25 cellular contexts compared by ENCODE assay signal in genomic region chr7:7443951-7444350, GRCh38.
A peak's percentile ranks its signal among the peaks of the same experiment; 100 is the strongest.
DNase-seq lines count a peak whose midpoint lies in the region; ATAC-seq, FAIRE-seq and TF ChIP-seq lines count a peak whose summit lies in the region.
"Had no signal": no experiment of that assay in that cellular context is flagged by ENCODE, and none has a peak within 500 bp of the region (broad histone marks: within the 10 kb centered on the region; RNA-seq: fewer than 3 reads in every experiment).

No MANE protein-coding gene starts in this region.

- H3K27me3 Mint-ChIP-seq in GM23338 (ENCODE audit: insufficient read depth, low read depth, poor library complexity) (no peaks in the 10 kb centered on the region), nephron (ENCODE audit: low read depth) (no peaks in the 10 kb centered on the region)

- H3K27ac Mint-ChIP-seq in GM23338 (no peak overlapping the region), nephron (peak overlapping the region; percentile 14 to 70 (median 44))

- H3K36me3 Mint-ChIP-seq in GM23338 (ENCODE audit: low read depth), result peaks cover 11% of the 10 kb centered on the region; the same call in 2 of the 3 replicates
- peaks cover 21% of the 10 kb centered on the region for H3K36me3 Mint-ChIP-seq in nephron (ENCODE audit: low read depth)
- H3K36me3 Mint-ChIP-seq: CD4-positive, CD25-positive, alpha-beta regulatory T cell had no signal

- H3K9ac ChIP-seq in endothelial cell of umbilical vein (replicated peaks; ENCODE audit: extremely low read depth, insufficient read depth, low read length), result no peak overlapping the region

- H4K20me1 ChIP-seq in GM23338 (replicated peaks; ENCODE audit: insufficient read depth) (no peaks in the 10 kb centered on the region), endothelial cell of umbilical vein (replicated peaks; ENCODE audit: control insufficient read depth, extremely low read depth, insufficient read depth, low read length) (no peaks in the 10 kb centered on the region)

- CTCF ChIA-PET in A673 (lab: Charles Lee) (no interaction called here), endothelial cell of umbilical vein (lab: Charles Lee) (interaction anchor here (0.6 to 1.8 kb wide), 3 partner anchors 19 to 340 kb away, joined by 3 to 6 read pairs (median 5); no protein-coding TSS in a partner anchor)

- no peaks in the 10 kb centered on the region for H3K27me3 ChIP-seq in A673 (replicated peaks; ENCODE audit: insufficient read depth, low read depth, low read length, poor library complexity)
- no peaks in the 10 kb centered on the region for H3K27me3 ChIP-seq in GM23338 (ENCODE audit: insufficient read depth)
- H3K27me3 ChIP-seq in endothelial cell of umbilical vein (ENCODE audit: control insufficient read depth in 2 of 2, insufficient read depth in 2 of 2, low read length in 2 of 2), result no peaks in the 10 kb centered on the region
- no peaks in the 10 kb centered on the region for H3K27me3 ChIP-seq in right cardiac atrium (ENCODE audit: control insufficient read depth, insufficient read depth)
- H3K27me3 ChIP-seq: MG63, SJSA1 had no signal

- peaks cover 6% of the 10 kb centered on the region; the same call in 1 of the 2 replicates for H3K9me2 ChIP-seq in GM23338 (ENCODE audit: insufficient read depth)

- TF ChIP-seq CTCF in A673 (conservative IDR thresholded peaks at IDR 0.05; ENCODE audit: low read depth, low read length), result no peak
- no peak for TF ChIP-seq CTCF in GM23338 (conservative IDR thresholded peaks at IDR 0.05; ENCODE audit: low read depth in 2 of 2)
- no peak for TF ChIP-seq CTCF in endothelial cell of umbilical vein (IDR thresholded peaks at IDR 0.05; ENCODE audit: extremely low read depth in 1 of 2, insufficient read depth in 1 of 2, low read depth in 1 of 2, low read length in 2 of 2)
- no peak for TF ChIP-seq CTCF in nephron (IDR thresholded peaks at IDR 0.05; ENCODE audit: unreplicated experiment in 3 of 3)
- TF ChIP-seq CTCF in GM13976 (IDR thresholded peaks at IDR 0.05; ENCODE audit: borderline replicate concordance, control extremely low read depth, extremely low read depth, insufficient read depth, missing control alignments), result no peak

- peak; percentile 83 for FAIRE-seq in endothelial cell of umbilical vein (lab: Jason Lieb, UNC)
- FAIRE-seq: D721Med, HepG2, K562 had no signal

- H3K9me3 Mint-ChIP-seq in GM23338 (peaks cover 24% of the 10 kb centered on the region), nephron (peaks cover 28% of the 10 kb centered on the region)

- H2AFZ ChIP-seq in GM23338 (peak overlapping the region; percentile 30; the same call in 1 of the 2 replicates), endothelial cell of umbilical vein (ENCODE audit: low read depth, low read length) (peak overlapping the region; percentile 39)
- H2AFZ ChIP-seq: PC-9 had no signal

- BruUV-seq in A673 (replicated peaks; lab: Mats Ljungman, UMichigan) (no TSS peak), endothelial cell of umbilical vein (replicated peaks; lab: Mats Ljungman, UMichigan) (no TSS peak)

- 60% methylated on average over 2 of the region's 2 CpGs for WGBS in right cardiac atrium

- TF ChIP-seq POLR2A in endothelial cell of umbilical vein (IDR thresholded peaks at IDR 0.05; ENCODE audit: low read depth, low read length), result no peak

- dilution Hi-C loops in endothelial cell of umbilical vein (cut with MboI; ENCODE audit: extremely low pct_ligation_motif_present, low sequenced_read_pairs), result no loop called here

- no peaks in the 10 kb centered on the region for H3K36me3 ChIP-seq in A673 (ENCODE audit: insufficient read depth, low read length, poor library complexity, severe bottlenecking)
- H3K36me3 ChIP-seq in GM23338 (ENCODE audit: insufficient read depth), result no peaks in the 10 kb centered on the region
- H3K36me3 ChIP-seq in endothelial cell of umbilical vein (ENCODE audit: control insufficient read depth in 2 of 2, extremely low read depth in 1 of 2, insufficient read depth in 2 of 2, low read length in 2 of 2), result no peaks in the 10 kb centered on the region
- H3K36me3 ChIP-seq: MG63, SJSA1 had no signal

- POLR2A ChIA-PET in A673 (lab: Charles Lee; ENCODE audit: low non-redundant PET), result no interaction called here
- POLR2A ChIA-PET in endothelial cell of umbilical vein (lab: Charles Lee), result no interaction called here

- no peaks in the 10 kb centered on the region for H3K9me1 ChIP-seq in endothelial cell of umbilical vein (replicated peaks; ENCODE audit: control insufficient read depth, extremely low read depth, insufficient read depth, low read length)

- no peak overlapping the region for H3K4me3 ChIP-seq in A673 (ENCODE audit: low read depth, low read length, poor library complexity, severe bottlenecking)
- no peak overlapping the region for H3K4me3 ChIP-seq in GM23338
- no peak overlapping the region for H3K4me3 ChIP-seq in endothelial cell of umbilical vein (replicated peaks in 1 of 3; ENCODE audit: insufficient read depth in 1 of 3, low read depth in 1 of 3, low read length in 3 of 3)
- no peak overlapping the region for H3K4me3 ChIP-seq in right cardiac atrium (ENCODE audit: low read length)
- H3K4me3 ChIP-seq: K562, MG63, PC-9, SJSA1 had no signal

- DNase-seq in A673 (ENCODE audit: low spot score) (peak; percentile 86), GM23338 (ENCODE audit: low spot score) (no peak), endothelial cell of umbilical vein (ENCODE audit: low read depth, low spot score) (peak; percentile 63), LoVo (ENCODE audit: low spot score) (no peak), right cardiac atrium (no peak), NCI-H1092 (lab: John Stamatoyannopoulos, UW) (no peak), GM13976 (ENCODE audit: low spot score) (no peak)
- DNase-seq: 8988T; CD4-positive, CD25-positive, alpha-beta regulatory T cell; Kasumi-1; MG63; NCI-H1417; NCI-H1694; NCI-H2029 treated with DMSO at 0.1 percent for 48 hours; NCI-H2227 treated with DMSO at 0.1 percent for 48 hours; NCI-H526 treated with DMSO at 0.1 percent for 48 hours; PC-9; Right ventricle myocardium superior had no signal

- H3K27ac ChIP-seq in A673 (ENCODE audit: low read depth, low read length, poor library complexity, severe bottlenecking), result peak overlapping the region; percentile 61
- H3K27ac ChIP-seq in GM23338 (ENCODE audit: low read depth), result no peak overlapping the region
- H3K27ac ChIP-seq in endothelial cell of umbilical vein (ENCODE audit: insufficient read depth, low read depth, low read length), result no peak overlapping the region
- H3K27ac ChIP-seq in right cardiac atrium (ENCODE audit: low read length), result no peak overlapping the region
- H3K27ac ChIP-seq: HL-60, PC-9, SJSA1 had no signal

- H3K79me2 ChIP-seq in GM23338 (replicated peaks; ENCODE audit: insufficient read depth) (no peaks in the 10 kb centered on the region), endothelial cell of umbilical vein (ENCODE audit: control insufficient read depth, insufficient read depth, low read length) (no peaks in the 10 kb centered on the region)

- H3K9me3 ChIP-seq in A673 (ENCODE audit: low read depth, low read length, poor library complexity, severe bottlenecking) (peaks cover 16% of the 10 kb centered on the region), endothelial cell of umbilical vein (replicated peaks; ENCODE audit: control insufficient read depth, insufficient read depth, low read length) (no peaks in the 10 kb centered on the region), right cardiac atrium (ENCODE audit: control insufficient read depth, low read length) (no peaks in the 10 kb centered on the region)

- H3K4me1 Mint-ChIP-seq in GM23338, result no peaks in the 10 kb centered on the region; the same call in 2 of the 3 replicates
- peaks cover 1% of the 10 kb centered on the region for H3K4me1 Mint-ChIP-seq in nephron

- no peak overlapping the region for H3K4me3 Mint-ChIP-seq in GM23338
- H3K4me3 Mint-ChIP-seq in nephron, result no peak overlapping the region
- H3K4me3 Mint-ChIP-seq: CD4-positive, CD25-positive, alpha-beta regulatory T cell had no signal

- H3K4me2 ChIP-seq in GM23338, result no peak overlapping the region
- H3K4me2 ChIP-seq in endothelial cell of umbilical vein (ENCODE audit: insufficient read depth, low read length), result peak overlapping the region; percentile 63
- H3K4me2 ChIP-seq: PC-9 had no signal

- intact Hi-C loops in A673 (cut with micrococcal nuclease; ENCODE audit: unreplicated experiment) (no loop called here), endothelial cell of umbilical vein (cut with micrococcal nuclease) (no loop called here), right cardiac atrium (cut with DNase I) (no loop called here)

- H3K4me1 ChIP-seq in A673 (ENCODE audit: insufficient read depth, low read length, poor library complexity, severe bottlenecking) (peaks cover 18% of the 10 kb centered on the region), GM23338 (ENCODE audit: insufficient read depth) (0 out of 2 replicates have a peak, but pooled peaks cover 2% of the 10 kb centered on the region), endothelial cell of umbilical vein (ENCODE audit: control insufficient read depth, extremely low read depth, insufficient read depth, low read length) (peaks cover 21% of the 10 kb centered on the region), right cardiac atrium (ENCODE audit: control insufficient read depth, insufficient read depth, low read length) (no peaks in the 10 kb centered on the region)

- ATAC-seq in GM23338 (no peak), right cardiac atrium (no peak)
- ATAC-seq: HCT116, HepG2, K562 had no signal

- in situ Hi-C loops in GM13976 (cut with MboI; ENCODE audit: low sequenced_read_pairs, unreplicated experiment), result loop anchor here (25.0 kb wide), 1 partner anchor 768 kb away; no protein-coding TSS in a partner anchor

- no peaks in the 10 kb centered on the region for H3F3A ChIP-seq in GM23338 (replicated peaks; ENCODE audit: low read depth)

TF ChIP-seq in GM23338, 12 proteins besides CTCF, POLR2A, EP300 and RAD21 (continues in another document):
- TF ChIP-seq ETS1 (IDR thresholded peaks at IDR 0.05), result no peak

TF ChIP-seq in endothelial cell of umbilical vein, 7 proteins besides CTCF, POLR2A, EP300 and RAD21:
- no peak for TF ChIP-seq MAX (IDR thresholded peaks at IDR 0.05; ENCODE audit: insufficient read depth, insufficient read length)
- TF ChIP-seq FOS (IDR thresholded peaks at IDR 0.05; ENCODE audit: borderline replicate concordance, insufficient read depth, low read length), result peak; percentile 14

Comparison
In these comparisons a context has a peak if more than half of its experiments do, and no peak if none do; other contexts are left out.
1. DNase-seq: peak in A673 (single experiment) and endothelial cell of umbilical vein (single experiment); none in GM23338 (single experiment), LoVo (single experiment), right cardiac atrium (0 of 3), NCI-H1092 (single experiment) and GM13976 (single experiment).